ENCODE assay signal across 32 cellular contexts in the genomic region with DNA sequence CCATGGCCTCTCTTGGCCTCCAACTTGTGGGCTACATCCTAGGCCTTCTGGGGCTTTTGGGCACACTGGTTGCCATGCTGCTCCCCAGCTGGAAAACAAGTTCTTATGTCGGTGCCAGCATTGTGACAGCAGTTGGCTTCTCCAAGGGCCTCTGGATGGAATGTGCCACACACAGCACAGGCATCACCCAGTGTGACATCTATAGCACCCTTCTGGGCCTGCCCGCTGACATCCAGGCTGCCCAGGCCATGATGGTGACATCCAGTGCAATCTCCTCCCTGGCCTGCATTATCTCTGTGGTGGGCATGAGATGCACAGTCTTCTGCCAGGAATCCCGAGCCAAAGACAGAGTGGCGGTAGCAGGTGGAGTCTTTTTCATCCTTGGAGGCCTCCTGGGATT. TPM values are rescaled to one million over a fixed set of nuclear protein-coding genes. Genes with fewer than 3 reads are reported as not detected.
"Had no signal": no experiment of that assay in that cellular context is flagged by ENCODE, and none has a peak within 500 bp of the region (broad histone marks: within the 10 kb centered on the region; RNA-seq: fewer than 3 reads in every experiment).

No MANE protein-coding gene starts in this region.

- H3K27ac Mint-ChIP-seq: activated B cell treated with CpG ODN at 0.5 μM for 24 hours; activated CD4-positive, alpha-beta memory T cell treated with anti-CD3 and anti-CD28 coated beads for 36 hours; activated naive CD4-positive, alpha-beta T cell treated with anti-CD3 and anti-CD28 coated beads for 36 hours; activated naive CD4-positive, alpha-beta T cell treated with anti-CD3 and anti-CD28 coated beads, Interleukin-2, amount 50 U/mL, for 72 hours; activated T-helper 1 cell treated with anti-CD3 and anti-CD28 coated beads, Interleukin-12 subunit alpha, Interleukin-12 subunit beta, Interleukin-2, Interleukin-4 antibody, amounts not matched to agents 30 ng/mL and 10 ng/mL and 1 ng/mL, durations not matched to agents 14 hours and 24 hours and 36 hours had no signal

- H3K4me2 ChIP-seq: PC-9 had no signal

- H3K36me3 Mint-ChIP-seq: activated CD4-positive, alpha-beta memory T cell treated with anti-CD3 and anti-CD28 coated beads for 36 hours; activated naive CD4-positive, alpha-beta T cell treated with anti-CD3 and anti-CD28 coated beads, Interleukin-2, amount 50 U/mL, for 72 hours had no signal

- H3K4me1 Mint-ChIP-seq: activated B cell treated with CpG ODN at 0.5 μM for 24 hours had no signal

- H2AFZ ChIP-seq: PC-9 had no signal

- H3K27me3 ChIP-seq: brain microvascular endothelial cell had no signal

- H3K36me3 ChIP-seq: adrenal gland, brain microvascular endothelial cell had no signal

- ATAC-seq: activated naive CD4-positive, alpha-beta T cell treated with anti-CD3 and anti-CD28 coated beads, Interleukin-2, amount 50 U/mL, for 72 hours; activated T-cell treated with anti-CD3 and anti-CD28 coated beads, Interleukin-2, amount 50 U/mL, for 4 hours had no signal

- H3K4me3 Mint-ChIP-seq: activated B cell treated with CpG ODN at 0.5 μM for 24 hours; activated CD4-positive, alpha-beta memory T cell treated with anti-CD3 and anti-CD28 coated beads for 36 hours; activated naive CD4-positive, alpha-beta T cell treated with anti-CD3 and anti-CD28 coated beads for 36 hours; activated T-cell treated with anti-CD3 and anti-CD28 coated beads, Interleukin-2, amount 50 U/mL, for 4 hours; activated T-helper 1 cell treated with anti-CD3 and anti-CD28 coated beads, Interleukin-12 subunit alpha, Interleukin-12 subunit beta, Interleukin-2, Interleukin-4 antibody, amounts not matched to agents 30 ng/mL and 10 ng/mL and 1 ng/mL, durations not matched to agents 14 hours and 24 hours and 36 hours had no signal

- H3K27ac ChIP-seq: adrenal gland, brain microvascular endothelial cell, PC-9, VCaP had no signal

- DNase-seq: activated B cell treated with CpG ODN at 0.5 μM for 24 hours; activated CD4-positive, alpha-beta memory T cell treated with anti-CD3 and anti-CD28 coated beads for 36 hours; activated CD4-positive, alpha-beta T cell treated with anti-CD3 and anti-CD28 coated beads for 4 hours; activated CD4-positive, alpha-beta T cell treated with anti-CD3 and anti-CD28 coated beads, Interleukin-2, amount 50 U/mL, for 1 hour; activated CD4-positive, CD25-positive, alpha-beta regulatory T cell treated with anti-CD3 and anti-CD28 coated beads, Interleukin-2, amount 50 U/mL, for 72 hours; activated CD8-positive, alpha-beta memory T cell treated with anti-CD3 and anti-CD28 coated beads, Interleukin-2, amount 50 U/mL, for 4 hours; activated gamma-delta T cell treated with Interleukin-2 at 50 U/mL for 16 hours; activated naive CD4-positive, alpha-beta T cell treated with anti-CD3 and anti-CD28 coated beads for 36 hours; activated T-cell treated with anti-CD3 and anti-CD28 coated beads for 4 hours; activated T-cell treated with anti-CD3 and anti-CD28 coated beads, Interleukin-2, amount 50 U/mL, for 4 hours; brain microvascular endothelial cell; Kasumi-1; KG1; MM.1S; MV-4-11; NCI-H1092; NCI-H1436 treated with DMSO at 0.1 percent for 48 hours; NCI-H1694 treated with DMSO at 0.1 percent for 48 hours; NCI-H345; NCI-H524 treated with DMSO at 0.1 percent for 48 hours; PC-9; Right ventricle myocardium superior; SW 1271; T-helper 1 cell; T-helper 2 cell; T-helper 9 cell had no signal

- H3K27me3 Mint-ChIP-seq: activated B cell treated with CpG ODN at 0.5 μM for 24 hours; activated CD4-positive, alpha-beta memory T cell treated with anti-CD3 and anti-CD28 coated beads for 36 hours had no signal

- H3K4me3 ChIP-seq: adrenal gland, PC-9 had no signal

- H3K9me3 ChIP-seq: adrenal gland had no signal

- H3K9me3 Mint-ChIP-seq: activated B cell treated with CpG ODN at 0.5 μM for 24 hours; activated CD4-positive, alpha-beta memory T cell treated with anti-CD3 and anti-CD28 coated beads for 36 hours; activated naive CD4-positive, alpha-beta T cell treated with anti-CD3 and anti-CD28 coated beads for 36 hours; activated naive CD4-positive, alpha-beta T cell treated with anti-CD3 and anti-CD28 coated beads, Interleukin-2, amount 50 U/mL, for 72 hours; activated T-cell treated with anti-CD3 and anti-CD28 coated beads, Interleukin-2, amount 50 U/mL, for 4 hours; activated T-helper 1 cell treated with anti-CD3 and anti-CD28 coated beads, Interleukin-12 subunit alpha, Interleukin-12 subunit beta, Interleukin-2, Interleukin-4 antibody, amounts not matched to agents 30 ng/mL and 10 ng/mL and 1 ng/mL, durations not matched to agents 14 hours and 24 hours and 36 hours had no signal

RNA-seq across cellular contexts. Expression of a gene that starts 8.0 kb away (rescaled TPM):
- total RNA-seq: activated B cell treated with CpG ODN at 0.5 μM for 24 hours; activated CD4-positive, alpha-beta memory T cell treated with anti-CD3 and anti-CD28 coated beads for 36 hours; activated naive CD4-positive, alpha-beta T cell treated with anti-CD3 and anti-CD28 coated beads for 36 hours; activated naive CD4-positive, alpha-beta T cell treated with anti-CD3 and anti-CD28 coated beads, Interleukin-2, amount 50 U/mL, for 72 hours; activated T-cell treated with anti-CD3 and anti-CD28 coated beads, Interleukin-2, amount 50 U/mL, for 4 hours; activated T-helper 1 cell treated with anti-CD3 and anti-CD28 coated beads, Interleukin-12 subunit alpha, Interleukin-12 subunit beta, Interleukin-2, Interleukin-4 antibody, amounts not matched to agents 30 ng/mL and 10 ng/mL and 1 ng/mL, durations not matched to agents 14 hours and 24 hours and 36 hours; NCI-H460; OCI-LY7; PC-9; Right ventricle myocardium superior had no signal

RNA-seq across cellular contexts. Expression of a gene that starts 25.1 kb away (rescaled TPM):
- total RNA-seq: activated B cell treated with CpG ODN at 0.5 μM for 24 hours; activated CD4-positive, alpha-beta memory T cell treated with anti-CD3 and anti-CD28 coated beads for 36 hours; activated naive CD4-positive, alpha-beta T cell treated with anti-CD3 and anti-CD28 coated beads for 36 hours; activated naive CD4-positive, alpha-beta T cell treated with anti-CD3 and anti-CD28 coated beads, Interleukin-2, amount 50 U/mL, for 72 hours; activated T-cell treated with anti-CD3 and anti-CD28 coated beads, Interleukin-2, amount 50 U/mL, for 4 hours; activated T-helper 1 cell treated with anti-CD3 and anti-CD28 coated beads, Interleukin-12 subunit alpha, Interleukin-12 subunit beta, Interleukin-2, Interleukin-4 antibody, amounts not matched to agents 30 ng/mL and 10 ng/mL and 1 ng/mL, durations not matched to agents 14 hours and 24 hours and 36 hours; NCI-H460; OCI-LY7; PC-9; Right ventricle myocardium superior had no signal
